Comparison of ENCODE assay signal across 23 cellular contexts in genomic region chr7:156131881-156132280, GRCh38.
"Had no signal": no experiment of that assay in that cellular context is flagged by ENCODE, and none has a peak within 500 bp of the region (broad histone marks: within the 10 kb centered on the region; RNA-seq: fewer than 3 reads in every experiment).

No MANE protein-coding gene starts in this region.

- H3K27me3 Mint-ChIP-seq: dendritic cell treated with granulocyte-macrophage colony-stimulating factor and Interleukin-4, amounts not matched to agents 40 ng/mL and 50 ng/mL, for 4 days had no signal

- H3K4me1 ChIP-seq: colonic mucosa, gastrocnemius medialis, heart right ventricle, left lung, lower lobe of right lung had no signal

- H3K27ac Mint-ChIP-seq: dendritic cell treated with granulocyte-macrophage colony-stimulating factor and Interleukin-4, amounts not matched to agents 40 ng/mL and 50 ng/mL, for 4 days; effector memory CD8-positive, alpha-beta T cell; endodermal cell; mesothelial cell of epicardium had no signal

- H3K27me3 ChIP-seq: colonic mucosa, esophagus squamous epithelium, gastrocnemius medialis, left lung had no signal

- H3K4me3 Mint-ChIP-seq: dendritic cell treated with granulocyte-macrophage colony-stimulating factor and Interleukin-4, amounts not matched to agents 40 ng/mL and 50 ng/mL, for 4 days; effector memory CD8-positive, alpha-beta T cell; endodermal cell; mesothelial cell of epicardium had no signal

- H3K36me3 Mint-ChIP-seq: mesothelial cell of epicardium had no signal

- H3K9me3 Mint-ChIP-seq: dendritic cell treated with granulocyte-macrophage colony-stimulating factor and Interleukin-4, amounts not matched to agents 40 ng/mL and 50 ng/mL, for 4 days; effector memory CD8-positive, alpha-beta T cell had no signal

- H3K9me3 ChIP-seq: colonic mucosa, esophagus squamous epithelium, gastrocnemius medialis, lower lobe of right lung, mucosa of descending colon had no signal

- H3K27ac ChIP-seq: colonic mucosa, epithelial cell of prostate, esophagus squamous epithelium, gastrocnemius medialis, heart right ventricle, left lung, lower lobe of right lung had no signal

- H3K36me3 ChIP-seq: colonic mucosa, esophagus squamous epithelium, gastrocnemius medialis, heart right ventricle, left lung, lower lobe of right lung had no signal

- DNase-seq: colonic mucosa; cortex of kidney; effector CD8-positive, alpha-beta T cell; effector memory CD8-positive, alpha-beta T cell; erythroblast; esophagus squamous epithelium; foreskin fibroblast; foreskin melanocyte; gastrocnemius medialis; glutamatergic neuron; head of caudate nucleus; heart right ventricle; hippocampal formation; left cardiac atrium; left lung; left ventricle myocardium superior; lower lobe of right lung; mesenchymal stem cell; mucosa of descending colon had no signal

- H3K4me1 Mint-ChIP-seq: endodermal cell, mesothelial cell of epicardium had no signal

- H3K4me3 ChIP-seq: colonic mucosa, esophagus squamous epithelium, gastrocnemius medialis, heart right ventricle, left lung, lower lobe of right lung, mucosa of descending colon had no signal
